Comparison of ENCODE assay signal across 8 cellular contexts in genomic region chr19:44955500-44956439, GRCh38. TPM values are rescaled to one million over a fixed set of nuclear protein-coding genes. Genes with fewer than 3 reads are reported as not detected.
A peak's percentile ranks its signal among the peaks of the same experiment; 100 is the strongest.
DNase-seq lines count a peak whose midpoint lies in the region; ATAC-seq and TF ChIP-seq lines count a peak whose summit lies in the region.

No MANE protein-coding gene starts in this region.

- H3K4me2 ChIP-seq in OCI-LY1 (ENCODE audit: low read length), result peak overlapping the region; percentile 97

- peaks cover 52% of the 10 kb centered on the region for H3K79me2 ChIP-seq in OCI-LY1 (ENCODE audit: insufficient read depth, low read length)

- peak; percentile 23 for ATAC-seq in GM21526 (IDR thresholded peaks at IDR 0.05; ENCODE audit: low FRiP score, unreplicated experiment)

- no peaks in the 10 kb centered on the region for H3F3A ChIP-seq in OCI-LY1 (ENCODE audit: insufficient read depth, low read length)

- H3K9me3 ChIP-seq in AG04450 (ENCODE audit: control insufficient read depth, insufficient read depth, low read length) (no peaks in the 10 kb centered on the region), OCI-LY1 (ENCODE audit: low read length) (no peaks in the 10 kb centered on the region), duodenal mucosa (ENCODE audit: control insufficient read depth in 1 of 2, low read length in 2 of 2) (no peaks in the 10 kb centered on the region), muscle layer of colon (ENCODE audit: low read length) (no peaks in the 10 kb centered on the region)

- CTCF ChIA-PET in AG04450 (lab: Charles Lee), result interaction anchor here (1.9 kb wide), 1 partner anchor 45 kb away, joined by 8 read pairs; no protein-coding TSS in a partner anchor

- no peaks in the 10 kb centered on the region for H4K20me1 ChIP-seq in OCI-LY1 (ENCODE audit: insufficient read depth, low read length)

- peaks cover 3% of the 10 kb centered on the region; the same call in 1 of the 2 replicates for H3K36me3 ChIP-seq in OCI-LY1 (ENCODE audit: insufficient read depth, low read length)
- peaks cover 0 to 14% of the 10 kb centered on the region in 2 donors for H3K36me3 ChIP-seq in duodenal mucosa (ENCODE audit: control insufficient read depth in 1 of 2, insufficient read depth in 2 of 2, low read length in 2 of 2)
- no peaks in the 10 kb centered on the region for H3K36me3 ChIP-seq in muscle layer of colon (ENCODE audit: insufficient read depth, low read length)

- H3K27me3 ChIP-seq in AG04450 (ENCODE audit: control insufficient read depth, insufficient read depth, low read length), result no peaks in the 10 kb centered on the region
- H3K27me3 ChIP-seq in OCI-LY1 (ENCODE audit: insufficient read depth, low read length), result no peaks in the 10 kb centered on the region
- no peaks in the 10 kb centered on the region for H3K27me3 ChIP-seq in duodenal mucosa (ENCODE audit: control insufficient read depth in 1 of 2, insufficient read depth in 2 of 2, low read length in 2 of 2)
- H3K27me3 ChIP-seq in muscle layer of colon (ENCODE audit: control insufficient read depth in 1 of 2, insufficient read depth in 2 of 2, low read length in 2 of 2), result no peaks in the 10 kb centered on the region

- POLR2A ChIA-PET in AG04450 (lab: Yijun Ruan, JAX), result interaction anchor here (0.7 to 1.5 kb wide), 3 partner anchors 65 to 223 kb away, joined by 5 to 12 read pairs (median 6); partner anchors contain the start of genes PPP1R37 and TOMM40

- peak overlapping the region; percentile 52 for H3K27ac ChIP-seq in AG04450 (ENCODE audit: low read depth, low read length)
- H3K27ac ChIP-seq in OCI-LY1 (ENCODE audit: low read depth, low read length, poor library complexity, severe bottlenecking), result peak overlapping the region; percentile 84
- H3K27ac ChIP-seq in duodenal mucosa (ENCODE audit: low read depth, low read length), result no peak overlapping the region
- H3K27ac ChIP-seq in muscle layer of colon (ENCODE audit: low read depth, low read length), result peak overlapping the region; percentile 83

- H3K9ac ChIP-seq in OCI-LY1 (ENCODE audit: low read length), result peak overlapping the region; percentile 93
- peak overlapping the region; percentile 86 for H3K9ac ChIP-seq in duodenal mucosa (ENCODE audit: low read depth in 1 of 2, low read length in 2 of 2)
- H3K9ac ChIP-seq in muscle layer of colon (ENCODE audit: low read length), result peak overlapping the region; percentile 98

- DNase-seq in AG04450 (ENCODE audit: low read depth, low spot score) (no peak), 8988T (no peak), NCI-H1105 (lab: John Stamatoyannopoulos, UW) (no peak), NCI-H748 treated with DMSO at 0.1 percent for 48 hours (lab: John Stamatoyannopoulos, UW) (no peak)

- H3K4me3 ChIP-seq in AG04450 (ENCODE audit: low read depth, low read length) (peak overlapping the region; percentile 97), OCI-LY1 (ENCODE audit: low read depth, low read length, poor library complexity, severe bottlenecking) (peak overlapping the region; percentile 77), duodenal mucosa (ENCODE audit: low read depth in 1 of 2, low read length in 2 of 2) (peak overlapping the region; percentile 85 to 86), muscle layer of colon (ENCODE audit: low read depth in 1 of 2, low read length in 2 of 2) (peak overlapping the region; percentile 90 to 98)

- H3K9me2 ChIP-seq in OCI-LY1 (ENCODE audit: low read depth, low read length), result no peaks in the 10 kb centered on the region

- H2AFZ ChIP-seq in OCI-LY1 (ENCODE audit: low read length), result no peak overlapping the region

- TF ChIP-seq CTCF in AG04450 (IDR thresholded peaks at IDR 0.05; ENCODE audit: low read depth, low read length), result no peak
- TF ChIP-seq CTCF in OCI-LY1 (IDR thresholded peaks at IDR 0.05; ENCODE audit: low read length), result no peak

- H3K4me1 ChIP-seq in OCI-LY1 (ENCODE audit: insufficient read depth, low read length, severe bottlenecking) (peaks cover 54% of the 10 kb centered on the region), duodenal mucosa (ENCODE audit: control insufficient read depth in 1 of 2, insufficient read depth in 2 of 2, low read length in 2 of 2) (peaks cover 29 to 33% of the 10 kb centered on the region in 2 donors), muscle layer of colon (ENCODE audit: insufficient read depth, low read length) (peaks cover 41% of the 10 kb centered on the region)

RNA-seq across cellular contexts. Expression of gene CLPTM1, which starts 0.6 kb away (rescaled TPM):
- polyA plus RNA-seq in AG04450 (2011; rRNA removed), result 51.5 and 63.1 TPM in 2 replicates
- polyA minus RNA-seq in AG04450 (2011; rRNA and poly(A)+ RNA removed), result 83.5 and 102 TPM in 2 replicates

RNA-seq across cellular contexts. Expression of gene APOC2, which starts 9.9 kb away (rescaled TPM):
- polyA plus RNA-seq in AG04450 (2011; rRNA removed), result not detected in 2 replicates
- polyA minus RNA-seq in AG04450 (2011; rRNA and poly(A)+ RNA removed), result not detected in 2 replicates

RNA-seq across cellular contexts. Expression of gene APOC4, which starts 13.7 kb away (rescaled TPM):
- not detected in 2 replicates for polyA plus RNA-seq in AG04450 (2011; rRNA removed)
- polyA minus RNA-seq in AG04450 (2011; rRNA and poly(A)+ RNA removed), result not detected in 2 replicates

RNA-seq across cellular contexts. Expression of gene APOC1, which starts 41.4 kb away (rescaled TPM):
- polyA plus RNA-seq in AG04450 (2011; rRNA removed), result 3.4 and 4.9 TPM in 2 replicates
- polyA minus RNA-seq in AG04450 (2011; rRNA and poly(A)+ RNA removed), result 0.74 and 0.83 TPM in 2 replicates

RNA-seq across cellular contexts. Expression of gene RELB, which starts 45.5 kb away (rescaled TPM):
- 9.9 and 13.9 TPM in 2 replicates for polyA plus RNA-seq in AG04450 (2011; rRNA removed)
- polyA minus RNA-seq in AG04450 (2011; rRNA and poly(A)+ RNA removed), result 11.8 and 16.7 TPM in 2 replicates
